In the genomic region with DNA sequence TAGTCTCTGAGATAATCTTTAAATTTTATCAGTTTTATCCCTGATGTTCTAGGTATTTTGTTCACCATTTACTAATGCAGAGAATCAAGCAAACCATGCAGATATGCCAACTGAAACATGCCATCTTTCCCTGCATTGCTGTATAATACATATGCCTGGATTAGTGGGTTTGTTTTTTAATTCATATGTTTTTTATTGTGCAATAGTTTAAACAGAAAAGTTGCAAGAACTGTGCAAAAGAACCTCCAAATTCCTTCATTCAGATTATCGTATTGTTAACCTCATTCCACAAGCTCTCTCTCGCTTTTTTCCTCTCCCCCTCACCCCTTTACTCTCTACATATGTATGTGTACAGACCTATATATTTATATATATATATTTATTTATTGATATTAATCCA, we compare ENCODE assay signal across 5 cellular contexts.
"Had no signal": no experiment of that assay in that cellular context is flagged by ENCODE, and none has a peak within 500 bp of the region (broad histone marks: within the 10 kb centered on the region; RNA-seq: fewer than 3 reads in every experiment).

No MANE protein-coding gene starts in this region.

- H3K27ac ChIP-seq: HL-60, KMS-11 had no signal

- FAIRE-seq: HTR-8/SVneo had no signal

- H3K4me2 ChIP-seq: KMS-11 had no signal

- H3K9ac ChIP-seq: KMS-11 had no signal

- DNase-seq: KBM-7, KG1 had no signal
